Comparison of ENCODE assay signal across 20 cellular contexts in the genomic region with DNA sequence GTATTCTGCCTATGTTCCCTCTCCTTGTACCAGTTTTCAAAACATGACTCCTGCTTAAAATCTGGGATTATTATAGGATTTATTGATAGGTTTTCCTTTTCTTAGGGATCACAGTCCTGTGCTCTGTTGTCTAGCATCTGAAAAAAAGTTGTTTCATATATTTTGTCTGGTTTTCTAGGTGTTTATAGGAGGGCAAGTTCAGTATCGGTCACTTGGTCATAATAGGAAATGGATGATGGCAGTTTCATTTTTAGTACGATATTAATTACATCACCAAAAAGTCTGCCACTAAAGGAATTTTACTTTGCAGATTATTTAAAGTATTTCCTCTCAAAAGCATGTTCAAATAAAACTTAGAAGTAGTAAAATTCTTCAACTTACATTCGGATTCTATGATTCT.
DNase-seq lines count a peak whose midpoint lies in the region; ATAC-seq and TF ChIP-seq lines count a peak whose summit lies in the region.
"Had no signal": no experiment of that assay in that cellular context is flagged by ENCODE, and none has a peak within 500 bp of the region (broad histone marks: within the 10 kb centered on the region; RNA-seq: fewer than 3 reads in every experiment).

No MANE protein-coding gene starts in this region.

- intact Hi-C loops in CD14-positive monocyte (cut with micrococcal nuclease), result no loop called here
- intact Hi-C loops in dendritic cell treated with granulocyte-macrophage colony-stimulating factor and Interleukin-4, amounts not matched to agents 40 ng/mL and 50 ng/mL, for 4 days (cut with micrococcal nuclease), result no loop called here

- no peaks in the 10 kb centered on the region for H3K36me3 Mint-ChIP-seq in CD14-positive monocyte
- no peaks in the 10 kb centered on the region for H3K36me3 Mint-ChIP-seq in dendritic cell treated with granulocyte-macrophage colony-stimulating factor and Interleukin-4, amounts not matched to agents 40 ng/mL and 50 ng/mL, for 4 days (ENCODE audit: low read depth)
- H3K36me3 Mint-ChIP-seq: CD4-positive, alpha-beta memory T cell had no signal

- no peaks in the 10 kb centered on the region for H3K79me2 ChIP-seq in MM.1S (ENCODE audit: low read length)

- DNase-seq in CD14-positive monocyte (ENCODE audit: low spot score), result no peak
- DNase-seq in MM.1S, result no peak
- DNase-seq in lung microvascular endothelial cell (ENCODE audit: low read depth in 2 of 2), result peak; percentile 62 to 63
- no peak for DNase-seq in GDM1 (lab: John Stamatoyannopoulos, UW)
- DNase-seq: BE2C; CD4-positive, alpha-beta memory T cell; Kasumi-1; MG63; NCI-H1092; NCI-H1436 treated with DMSO at 0.1 percent for 48 hours; NCI-H2029; NCI-H2171; NCI-H526; Peyer's patch; Right ventricle myocardium superior had no signal

- peaks cover 20% of the 10 kb centered on the region for H3K4me1 Mint-ChIP-seq in CD14-positive monocyte
- peaks cover 47% of the 10 kb centered on the region for H3K4me1 Mint-ChIP-seq in dendritic cell treated with granulocyte-macrophage colony-stimulating factor and Interleukin-4, amounts not matched to agents 40 ng/mL and 50 ng/mL, for 4 days (ENCODE audit: low read depth)
- H3K4me1 Mint-ChIP-seq: CD4-positive, alpha-beta memory T cell had no signal

- H3K4me1 ChIP-seq in MM.1S (ENCODE audit: low read length), result 0 out of 2 replicates have a peak, but pooled peaks cover 5% of the 10 kb centered on the region
- H3K4me1 ChIP-seq: BE2C, HAP-1, Peyer's patch had no signal

- no peak overlapping the region for H2AFZ ChIP-seq in MM.1S (ENCODE audit: low read length)

- H3K9me3 ChIP-seq in MM.1S (replicated peaks; ENCODE audit: insufficient read depth, low read length), result no peaks in the 10 kb centered on the region
- H3K9me3 ChIP-seq: BE2C, HAP-1, Peyer's patch had no signal

- no peak for TF ChIP-seq CTCF in CD14-positive monocyte (IDR thresholded peaks at IDR 0.05)
- TF ChIP-seq CTCF in MM.1S (IDR thresholded peaks at IDR 0.05; ENCODE audit: low read length), result no peak

- H3K27ac Mint-ChIP-seq in CD14-positive monocyte, result peak overlapping the region in 2 of 7 donors; percentile 10 to 44
- peak overlapping the region; percentile 85 for H3K27ac Mint-ChIP-seq in dendritic cell treated with granulocyte-macrophage colony-stimulating factor and Interleukin-4, amounts not matched to agents 40 ng/mL and 50 ng/mL, for 4 days
- H3K27ac Mint-ChIP-seq: CD4-positive, alpha-beta memory T cell had no signal

- no peaks in the 10 kb centered on the region for H3F3A ChIP-seq in MM.1S (ENCODE audit: insufficient read depth, low read length)

- H3K36me3 ChIP-seq in MM.1S (replicated peaks; ENCODE audit: insufficient read depth, low read length), result no peaks in the 10 kb centered on the region
- H3K36me3 ChIP-seq: BE2C, HAP-1, MG63, Peyer's patch had no signal

- H3K4me3 ChIP-seq in MM.1S (ENCODE audit: low read length), result no peak overlapping the region
- H3K4me3 ChIP-seq: HAP-1, MG63, Peyer's patch had no signal

- H3K27me3 Mint-ChIP-seq in CD14-positive monocyte (ENCODE audit: low read depth in 3 of 3), result no peaks in the 10 kb centered on the region
- H3K27me3 Mint-ChIP-seq in dendritic cell treated with granulocyte-macrophage colony-stimulating factor and Interleukin-4, amounts not matched to agents 40 ng/mL and 50 ng/mL, for 4 days, result no peaks in the 10 kb centered on the region
- H3K27me3 Mint-ChIP-seq: CD4-positive, alpha-beta memory T cell had no signal

- H3K27me3 ChIP-seq in MM.1S (replicated peaks; ENCODE audit: insufficient read depth, low read length), result no peaks in the 10 kb centered on the region
- H3K27me3 ChIP-seq: BE2C, MG63, Peyer's patch had no signal

- no peak overlapping the region for H3K9ac ChIP-seq in MM.1S (ENCODE audit: low read length)

- no peaks in the 10 kb centered on the region for H3K9me2 ChIP-seq in MM.1S (replicated peaks; ENCODE audit: insufficient read depth, low read length)

- no peaks in the 10 kb centered on the region for H4K20me1 ChIP-seq in MM.1S (ENCODE audit: insufficient read depth, low read length)

- no peak overlapping the region for H3K27ac ChIP-seq in MM.1S (ENCODE audit: low read length)
- H3K27ac ChIP-seq: Peyer's patch had no signal

- H3K9me3 Mint-ChIP-seq in CD14-positive monocyte, result peaks cover 0 to 4% (median 2%) of the 10 kb centered on the region in 7 donors
- H3K9me3 Mint-ChIP-seq in dendritic cell treated with granulocyte-macrophage colony-stimulating factor and Interleukin-4, amounts not matched to agents 40 ng/mL and 50 ng/mL, for 4 days, result peaks cover 5% of the 10 kb centered on the region

- peak overlapping the region; percentile 23; the same call in 1 of the 2 replicates for H3K4me2 ChIP-seq in MM.1S (ENCODE audit: low read depth, low read length)

- peak overlapping the region; percentile 67 to 84 for H3K4me3 Mint-ChIP-seq in CD14-positive monocyte
- peak overlapping the region; percentile 63 for H3K4me3 Mint-ChIP-seq in dendritic cell treated with granulocyte-macrophage colony-stimulating factor and Interleukin-4, amounts not matched to agents 40 ng/mL and 50 ng/mL, for 4 days
- H3K4me3 Mint-ChIP-seq: CD4-positive, alpha-beta memory T cell had no signal

- ATAC-seq in GM19455 (IDR thresholded peaks at IDR 0.05; ENCODE audit: unreplicated experiment) (no peak), GM21528 (IDR thresholded peaks at IDR 0.05; ENCODE audit: low FRiP score, unreplicated experiment) (no peak), HG03439 (IDR thresholded peaks at IDR 0.05; ENCODE audit: unreplicated experiment) (no peak)

Comparison
In these comparisons a context has a peak if more than half of its experiments do, and no peak if none do; other contexts are left out.
1. DNase-seq: peak in lung microvascular endothelial cell (2 of 2); none in CD14-positive monocyte (single experiment), MM.1S (single experiment) and GDM1 (single experiment).